ENCODE assay signal across 16 cellular contexts in the genomic region with DNA sequence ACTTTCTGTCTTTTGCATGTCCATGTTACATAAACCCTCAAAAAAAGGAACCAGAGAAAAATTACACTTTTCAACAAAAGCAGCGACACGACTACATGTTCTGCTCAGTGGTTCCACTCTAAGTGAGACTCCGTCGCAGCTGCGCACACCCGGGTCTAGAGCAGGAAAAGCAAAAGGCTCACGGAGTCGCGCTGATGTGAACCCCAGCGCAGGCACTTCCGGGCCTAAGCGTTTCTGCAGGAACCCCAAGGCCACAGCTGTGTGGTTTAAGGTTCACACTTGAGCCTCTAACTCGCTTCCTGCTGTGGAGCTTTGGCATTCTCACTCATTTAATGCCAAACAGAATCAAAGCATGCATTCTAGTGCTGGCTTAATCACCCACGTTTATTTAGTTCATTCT.
A peak's percentile ranks its signal among the peaks of the same experiment; 100 is the strongest.
DNase-seq lines count a peak whose midpoint lies in the region; ATAC-seq and TF ChIP-seq lines count a peak whose summit lies in the region.
"Had no signal": no experiment of that assay in that cellular context is flagged by ENCODE, and none has a peak within 500 bp of the region (broad histone marks: within the 10 kb centered on the region; RNA-seq: fewer than 3 reads in every experiment).

No MANE protein-coding gene starts in this region.

- H3K27me3 Mint-ChIP-seq in CD4-positive, CD25-positive, alpha-beta regulatory T cell = peaks cover 6% of the 10 kb centered on the region
- peaks cover 16% of the 10 kb centered on the region for H3K27me3 Mint-ChIP-seq in activated CD4-positive, alpha-beta memory T cell treated with anti-CD3 and anti-CD28 coated beads, Interleukin-2, amount 10 ng/mL, durations not matched to agents 7 days and 5 days
- peaks cover 0 to 7% (median 1%) of the 10 kb centered on the region in 5 donors for H3K27me3 Mint-ChIP-seq in naive thymus-derived CD4-positive, alpha-beta T cell
- H3K27me3 Mint-ChIP-seq in MCF 10A (ENCODE audit: insufficient read depth, unreplicated experiment) = peaks cover 43% of the 10 kb centered on the region

- H3K27ac Mint-ChIP-seq in CD4-positive, CD25-positive, alpha-beta regulatory T cell = peak overlapping the region in 2 of 3 donors; percentile 97 to 98
- H3K27ac Mint-ChIP-seq in activated CD4-positive, alpha-beta memory T cell treated with anti-CD3 and anti-CD28 coated beads, Interleukin-2, amount 10 ng/mL, durations not matched to agents 7 days and 5 days = peak overlapping the region; percentile 72
- H3K27ac Mint-ChIP-seq in naive thymus-derived CD4-positive, alpha-beta T cell = peak overlapping the region; percentile 86 to 98 (median 93)
- H3K27ac Mint-ChIP-seq in MCF 10A (ENCODE audit: low read depth, unreplicated experiment) = no peak overlapping the region

- peak in 1 of 3 donors; percentile 15 for DNase-seq in CD4-positive, CD25-positive, alpha-beta regulatory T cell
- DNase-seq in COLO668 (lab: John Stamatoyannopoulos, UW; ENCODE audit: unreplicated experiment) (peak; percentile 44), kidney glomerular epithelial cell (lab: John Stamatoyannopoulos, UW) (no peak), MCF 10A (ENCODE audit: unreplicated experiment) (no peak), NCI-H1436 (lab: John Stamatoyannopoulos, UW) (no peak)
- DNase-seq in activated CD4-positive, alpha-beta memory T cell treated with anti-CD3 and anti-CD28 coated beads, Interleukin-2, amount 10 ng/mL, durations not matched to agents 7 days and 5 days = no peak
- no peak for DNase-seq in naive thymus-derived CD4-positive, alpha-beta T cell
- DNase-seq: AML-193, DMS153, KBM-7, NCI-H1092, NCI-H524 treated with DMSO at 0.1 percent for 48 hours, SJCRH30, uterus had no signal

- H3K4me3 Mint-ChIP-seq in CD4-positive, CD25-positive, alpha-beta regulatory T cell = peak overlapping the region; percentile 62 to 92 (median 88)
- H3K4me3 Mint-ChIP-seq in activated CD4-positive, alpha-beta memory T cell treated with anti-CD3 and anti-CD28 coated beads, Interleukin-2, amount 10 ng/mL, durations not matched to agents 7 days and 5 days = peak overlapping the region; percentile 61
- H3K4me3 Mint-ChIP-seq in naive thymus-derived CD4-positive, alpha-beta T cell = peak overlapping the region; percentile 73 to 88 (median 80)
- H3K4me3 Mint-ChIP-seq in MCF 10A (ENCODE audit: unreplicated experiment) = no peak overlapping the region

- H3K4me3 ChIP-seq in CD4-positive, CD25-positive, alpha-beta regulatory T cell (ENCODE audit: low read depth, low read length) = no peak overlapping the region
- peak overlapping the region; percentile 52 for H3K4me3 ChIP-seq in naive thymus-derived CD4-positive, alpha-beta T cell (ENCODE audit: low read length)
- H3K4me3 ChIP-seq: ascending aorta, SJCRH30, uterus had no signal

- TF ChIP-seq CTCF in MCF 10A (IDR thresholded peaks at IDR 0.05; ENCODE audit: unreplicated experiment) = no peak

- no peaks in the 10 kb centered on the region for H3K36me3 Mint-ChIP-seq in CD4-positive, CD25-positive, alpha-beta regulatory T cell
- peaks cover 3% of the 10 kb centered on the region for H3K36me3 Mint-ChIP-seq in activated CD4-positive, alpha-beta memory T cell treated with anti-CD3 and anti-CD28 coated beads, Interleukin-2, amount 10 ng/mL, durations not matched to agents 7 days and 5 days (ENCODE audit: low read depth)
- no peaks in the 10 kb centered on the region for H3K36me3 Mint-ChIP-seq in naive thymus-derived CD4-positive, alpha-beta T cell
- H3K36me3 Mint-ChIP-seq in MCF 10A (ENCODE audit: insufficient read depth, unreplicated experiment) = peaks cover 7% of the 10 kb centered on the region

- H3K9me3 Mint-ChIP-seq in CD4-positive, CD25-positive, alpha-beta regulatory T cell = no peaks in the 10 kb centered on the region
- H3K9me3 Mint-ChIP-seq in activated CD4-positive, alpha-beta memory T cell treated with anti-CD3 and anti-CD28 coated beads, Interleukin-2, amount 10 ng/mL, durations not matched to agents 7 days and 5 days = no peaks in the 10 kb centered on the region
- H3K9me3 Mint-ChIP-seq in naive thymus-derived CD4-positive, alpha-beta T cell = no peaks in the 10 kb centered on the region
- no peaks in the 10 kb centered on the region for H3K9me3 Mint-ChIP-seq in MCF 10A (ENCODE audit: unreplicated experiment)

- peak overlapping the region; percentile 68 for H3K27ac ChIP-seq in CD4-positive, CD25-positive, alpha-beta regulatory T cell (ENCODE audit: insufficient read depth, low read length, poor library complexity, severe bottlenecking)
- peak overlapping the region; percentile 69 for H3K27ac ChIP-seq in naive thymus-derived CD4-positive, alpha-beta T cell (ENCODE audit: low read depth, low read length)
- H3K27ac ChIP-seq: ascending aorta, lower lobe of right lung, SJCRH30, uterus had no signal

- H3K27me3 ChIP-seq in CD4-positive, CD25-positive, alpha-beta regulatory T cell (ENCODE audit: control insufficient read depth, insufficient read depth, low read length) = no peaks in the 10 kb centered on the region
- no peaks in the 10 kb centered on the region for H3K27me3 ChIP-seq in naive thymus-derived CD4-positive, alpha-beta T cell (ENCODE audit: control insufficient read depth in 2 of 2, insufficient read depth in 2 of 2, low read length in 2 of 2)
- H3K27me3 ChIP-seq: ascending aorta, SJCRH30 had no signal

- CTCF ChIA-PET in activated CD4-positive, alpha-beta memory T cell treated with anti-CD3 and anti-CD28 coated beads, Interleukin-2, amount 10 ng/mL, durations not matched to agents 7 days and 5 days (lab: Charles Lee) = no interaction called here
- CTCF ChIA-PET in naive thymus-derived CD4-positive, alpha-beta T cell (lab: Charles Lee) = no interaction called here
- CTCF ChIA-PET in MCF 10A (lab: Yijun Ruan, JAX) = no interaction called here

- no peak for ATAC-seq in CD4-positive, CD25-positive, alpha-beta regulatory T cell (ENCODE audit: low read depth in 2 of 2)
- ATAC-seq in naive thymus-derived CD4-positive, alpha-beta T cell = peak; percentile 16

- no peaks in the 10 kb centered on the region for H3K36me3 ChIP-seq in CD4-positive, CD25-positive, alpha-beta regulatory T cell (ENCODE audit: control insufficient read depth, insufficient read depth, low read length)
- H3K36me3 ChIP-seq in naive thymus-derived CD4-positive, alpha-beta T cell (ENCODE audit: control insufficient read depth in 2 of 3, insufficient read depth in 3 of 3, low read length in 3 of 3) = no peaks in the 10 kb centered on the region
- H3K36me3 ChIP-seq: ascending aorta, lower lobe of right lung, uterus had no signal

- POLR2A ChIA-PET in activated CD4-positive, alpha-beta memory T cell treated with anti-CD3 and anti-CD28 coated beads, Interleukin-2, amount 10 ng/mL, durations not matched to agents 7 days and 5 days (lab: Charles Lee) = interaction anchor here (0.9 to 1.2 kb wide), 2 partner anchors 36 to 86 kb away, joined by 3 to 9 read pairs; no protein-coding TSS in a partner anchor
- POLR2A ChIA-PET in naive thymus-derived CD4-positive, alpha-beta T cell (lab: Charles Lee) = interaction anchor here (0.6 to 1.8 kb wide), 6 partner anchors 12 to 250 kb away, joined by 3 to 6 read pairs (median 4); no protein-coding TSS in a partner anchor
- POLR2A ChIA-PET in MCF 10A (lab: Yijun Ruan, JAX) = no interaction called here

- H3K4me1 Mint-ChIP-seq in CD4-positive, CD25-positive, alpha-beta regulatory T cell = peaks cover 8 to 31% (median 21%) of the 10 kb centered on the region in 4 donors
- H3K4me1 Mint-ChIP-seq in activated CD4-positive, alpha-beta memory T cell treated with anti-CD3 and anti-CD28 coated beads, Interleukin-2, amount 10 ng/mL, durations not matched to agents 7 days and 5 days = peaks cover 35% of the 10 kb centered on the region
- peaks cover 0 to 27% (median 19%) of the 10 kb centered on the region in 7 donors for H3K4me1 Mint-ChIP-seq in naive thymus-derived CD4-positive, alpha-beta T cell
- no peaks in the 10 kb centered on the region for H3K4me1 Mint-ChIP-seq in MCF 10A (ENCODE audit: insufficient read depth, unreplicated experiment)

- H3K4me1 ChIP-seq in CD4-positive, CD25-positive, alpha-beta regulatory T cell (ENCODE audit: control insufficient read depth, insufficient read depth, low read length, poor library complexity, severe bottlenecking) = peaks cover 9% of the 10 kb centered on the region
- H3K4me1 ChIP-seq in naive thymus-derived CD4-positive, alpha-beta T cell (ENCODE audit: control insufficient read depth in 2 of 2, insufficient read depth in 2 of 2, low read length in 2 of 2) = peaks cover 5 to 12% of the 10 kb centered on the region in 2 donors
- H3K4me1 ChIP-seq: ascending aorta, lower lobe of right lung, uterus had no signal

- BruUV-seq in MCF 10A (replicated peaks; lab: Mats Ljungman, UMichigan) = no TSS peak

- H3K9me3 ChIP-seq in CD4-positive, CD25-positive, alpha-beta regulatory T cell (ENCODE audit: control insufficient read depth in 2 of 2, low read length in 2 of 2) = no peaks in the 10 kb centered on the region
- no peaks in the 10 kb centered on the region for H3K9me3 ChIP-seq in naive thymus-derived CD4-positive, alpha-beta T cell (ENCODE audit: control insufficient read depth in 2 of 3, low read length in 3 of 3)
- H3K9me3 ChIP-seq: ascending aorta, lower lobe of right lung, SJCRH30, uterus had no signal

- intact Hi-C loops in naive thymus-derived CD4-positive, alpha-beta T cell (cut with micrococcal nuclease) = loop anchor here (2.0 to 5.0 kb wide), 5 partner anchors 35 to 145 kb away; no protein-coding TSS in a partner anchor
- intact Hi-C loops in MCF 10A (cut with micrococcal nuclease) = no loop called here
